10 cellular contexts compared by ENCODE assay signal in genomic region chr15:74599156-74599555, GRCh38. TPM values are rescaled to one million over a fixed set of nuclear protein-coding genes. Genes with fewer than 3 reads are reported as not detected.
DNase-seq lines count a peak whose midpoint lies in the region; ATAC-seq, FAIRE-seq and TF ChIP-seq lines count a peak whose summit lies in the region.
"Had no signal": no experiment of that assay in that cellular context is flagged by ENCODE, and none has a peak within 500 bp of the region (broad histone marks: within the 10 kb centered on the region; RNA-seq: fewer than 3 reads in every experiment).

No MANE protein-coding gene starts in this region.

- H3K36me3 Mint-ChIP-seq in GM23338 (ENCODE audit: low read depth) = peaks cover 30% of the 10 kb centered on the region
- H3K36me3 Mint-ChIP-seq in activated T-helper 17 cell treated with anti-CD3 and anti-CD28 coated beads, Interleukin-2, amount 50 U/mL, for 72 hours (ENCODE audit: low read depth) = peaks cover 37% of the 10 kb centered on the region

- H3K27ac Mint-ChIP-seq in GM23338 = no peak overlapping the region
- H3K27ac Mint-ChIP-seq in activated T-helper 17 cell treated with anti-CD3 and anti-CD28 coated beads, Interleukin-2, amount 50 U/mL, for 72 hours = peak overlapping the region; percentile 92

- H4K20me1 ChIP-seq in GM23338 (replicated peaks; ENCODE audit: insufficient read depth) = no peaks in the 10 kb centered on the region

- H3K9me3 ChIP-seq in right atrium auricular region (no peaks in the 10 kb centered on the region), small intestine (ENCODE audit: control insufficient read depth, low read depth) (no peaks in the 10 kb centered on the region)

- TF ChIP-seq CTCF in GM23338 (conservative IDR thresholded peaks at IDR 0.05; ENCODE audit: low read depth in 2 of 2) = no peak
- no peak for TF ChIP-seq CTCF in right atrium auricular region (IDR thresholded peaks at IDR 0.05)

- H3K27me3 Mint-ChIP-seq in GM23338 (ENCODE audit: insufficient read depth, low read depth, poor library complexity) = peaks cover 8% of the 10 kb centered on the region
- no peaks in the 10 kb centered on the region for H3K27me3 Mint-ChIP-seq in activated T-helper 17 cell treated with anti-CD3 and anti-CD28 coated beads, Interleukin-2, amount 50 U/mL, for 72 hours

- peak overlapping the region; percentile 70 for H3K4me2 ChIP-seq in GM23338

- no peaks in the 10 kb centered on the region for H3K9me2 ChIP-seq in GM23338 (ENCODE audit: insufficient read depth)

- peak overlapping the region; percentile 83 for H3K4me3 Mint-ChIP-seq in GM23338
- H3K4me3 Mint-ChIP-seq in activated T-helper 17 cell treated with anti-CD3 and anti-CD28 coated beads, Interleukin-2, amount 50 U/mL, for 72 hours = peak overlapping the region; percentile 88

- no peaks in the 10 kb centered on the region for H3K27me3 ChIP-seq in GM23338 (ENCODE audit: insufficient read depth)
- H3K27me3 ChIP-seq in right atrium auricular region = no peaks in the 10 kb centered on the region
- H3K27me3 ChIP-seq in small intestine (ENCODE audit: control insufficient read depth in 2 of 2, insufficient read depth in 2 of 2, low read length in 2 of 2) = no peaks in the 10 kb centered on the region

- H3K4me1 ChIP-seq in GM23338 (ENCODE audit: insufficient read depth) (peaks cover 11% of the 10 kb centered on the region), right atrium auricular region (peaks cover 0 to 20% of the 10 kb centered on the region in 2 donors), small intestine (ENCODE audit: control insufficient read depth in 2 of 2, insufficient read depth in 1 of 2, low read depth in 1 of 2, low read length in 1 of 2) (peaks cover 6 to 7% of the 10 kb centered on the region in 2 donors)

- H3K9me3 Mint-ChIP-seq in GM23338 = no peaks in the 10 kb centered on the region; the same call in 2 of the 3 replicates
- H3K9me3 Mint-ChIP-seq in activated T-helper 17 cell treated with anti-CD3 and anti-CD28 coated beads, Interleukin-2, amount 50 U/mL, for 72 hours = no peaks in the 10 kb centered on the region

- WGBS in small intestine, 3 donors = 44 to 65% (median 57%) methylated on average over 15 of the region's 15 CpGs

- DNase-seq in GM23338 (ENCODE audit: low spot score) (no peak), right atrium auricular region (ENCODE audit: low spot score) (no peak), small intestine (no peak), cerebellum (ENCODE audit: low spot score) (no peak), frontal cortex (ENCODE audit: low spot score in 2 of 2) (no peak)
- no peak for DNase-seq in stimulated activated CD4-positive, alpha-beta T cell treated with anti-CD3 and anti-CD28 coated beads, Interleukin-12 subunit alpha, Interleukin-12 subunit beta, amount 100 ng/mL, for 4 hours
- DNase-seq: NCI-H69 had no signal

- no peak overlapping the region for H2AFZ ChIP-seq in GM23338

- peaks cover 12% of the 10 kb centered on the region; the same call in 1 of the 2 replicates for H3F3A ChIP-seq in GM23338 (replicated peaks; ENCODE audit: low read depth)

- peaks cover 15% of the 10 kb centered on the region for H3K4me1 Mint-ChIP-seq in GM23338
- peaks cover 9% of the 10 kb centered on the region for H3K4me1 Mint-ChIP-seq in activated T-helper 17 cell treated with anti-CD3 and anti-CD28 coated beads, Interleukin-2, amount 50 U/mL, for 72 hours

- FAIRE-seq in small intestine (lab: Jason Lieb, UNC) = no peak
- FAIRE-seq in frontal cortex (lab: Jason Lieb, UNC) = no peak
- FAIRE-seq: islet of Langerhans had no signal

- H3K79me2 ChIP-seq in GM23338 (replicated peaks; ENCODE audit: insufficient read depth) = no peaks in the 10 kb centered on the region

- no peak for ATAC-seq in GM23338
- no peak for ATAC-seq in activated T-helper 17 cell treated with anti-CD3 and anti-CD28 coated beads, Interleukin-2, amount 50 U/mL, for 72 hours (replicated peaks)
- no peak for ATAC-seq in GM21381 (IDR thresholded peaks at IDR 0.05; ENCODE audit: unreplicated experiment)

- H3K27ac ChIP-seq in GM23338 (ENCODE audit: low read depth) (no peak overlapping the region), right atrium auricular region (peak overlapping the region; percentile 83 to 90), small intestine (ENCODE audit: low read depth in 1 of 2, low read length in 1 of 2) (no peak overlapping the region)

- H3K36me3 ChIP-seq in GM23338 (ENCODE audit: insufficient read depth) (no peaks in the 10 kb centered on the region), right atrium auricular region (no peaks in the 10 kb centered on the region), small intestine (ENCODE audit: control insufficient read depth in 2 of 2, insufficient read depth in 2 of 2, low read length in 2 of 2) (no peaks in the 10 kb centered on the region)

- peak overlapping the region; percentile 49; the same call in 1 of the 2 replicates for H3K4me3 ChIP-seq in GM23338
- H3K4me3 ChIP-seq in right atrium auricular region = peak overlapping the region; percentile 51 to 59
- peak overlapping the region; percentile 50 to 70 for H3K4me3 ChIP-seq in small intestine (ENCODE audit: low read depth in 1 of 2, low read length in 2 of 2)

TF ChIP-seq in GM23338, 12 proteins besides CTCF, POLR2A, EP300 and RAD21 (continues in another document):
- TF ChIP-seq JUNB (IDR thresholded peaks at IDR 0.05; ENCODE audit: unreplicated experiment) (no peak), POLR2AphosphoS5 (IDR thresholded peaks at IDR 0.05; ENCODE audit: low read depth) (no peak), EZH2phosphoT487 (IDR thresholded peaks at IDR 0.05; ENCODE audit: unreplicated experiment) (no peak), STAT1 (IDR thresholded peaks at IDR 0.05; ENCODE audit: unreplicated experiment) (no peak), ETS1 (IDR thresholded peaks at IDR 0.05) (no peak), ZNF114 (CRISPR knock-in tag; IDR thresholded peaks at IDR 0.05) (no peak), REST (IDR thresholded peaks at IDR 0.05; ENCODE audit: unreplicated experiment) (no peak)

RNA-seq across cellular contexts. Expression of gene CLK3, which starts 16.5 kb away (rescaled TPM):
- 59.1 and 67.7 TPM in 2 replicates for total RNA-seq in GM23338 (2014; rRNA removed; shearing (Covaris generic))
- 38.1 and 40.7 TPM in 2 replicates for polyA plus RNA-seq in GM23338 (2016; fragmentation: Nextera tagmentation; extraction: Ambion mirVana)
- total RNA-seq in activated T-helper 17 cell treated with anti-CD3 and anti-CD28 coated beads, Interleukin-2, amount 50 U/mL, for 72 hours = 100 to 1,000 TPM; 117 to 179 TPM
- 10 to 100 TPM; 52.8 to 59.2 TPM for total RNA-seq in right atrium auricular region
- polyA plus RNA-seq in small intestine = 10 to 100 TPM; 47.8 to 84.5 (median 73.2) TPM
- 37.6 TPM for total RNA-seq in cerebellum
- 26.5 TPM for total RNA-seq in frontal cortex

RNA-seq across cellular contexts. Expression of gene ARID3B, which starts 58.1 kb away (rescaled TPM):
- total RNA-seq in GM23338 (2014; rRNA removed; shearing (Covaris generic)) = 114 and 147 TPM in 2 replicates
- polyA plus RNA-seq in GM23338 (2016; fragmentation: Nextera tagmentation; extraction: Ambion mirVana) (65.5 and 72.8 TPM in 2 replicates), small intestine (1 to 10 TPM; 4.0 to 5.4 (median 5.4) TPM)
- total RNA-seq in activated T-helper 17 cell treated with anti-CD3 and anti-CD28 coated beads, Interleukin-2, amount 50 U/mL, for 72 hours = 10 to 100 TPM; 40.3 to 43.9 TPM
- total RNA-seq in right atrium auricular region (1 to 10 TPM; 1.8 to 3.5 TPM), cerebellum (9.6 TPM), frontal cortex (3.7 TPM)

Comparison
In these comparisons a context has a peak if more than half of its experiments do, and no peak if none do; other contexts are left out.
1. H3K27ac ChIP-seq: peak in right atrium auricular region (2 of 2); none in GM23338 (single experiment) and small intestine (0 of 2).
2. Peak in every context shown above with its lines, with median percentiles within 50 percentile points of each other: H3K4me3 ChIP-seq.